ENCODE assay signal across 8 cellular contexts in the genomic region with DNA sequence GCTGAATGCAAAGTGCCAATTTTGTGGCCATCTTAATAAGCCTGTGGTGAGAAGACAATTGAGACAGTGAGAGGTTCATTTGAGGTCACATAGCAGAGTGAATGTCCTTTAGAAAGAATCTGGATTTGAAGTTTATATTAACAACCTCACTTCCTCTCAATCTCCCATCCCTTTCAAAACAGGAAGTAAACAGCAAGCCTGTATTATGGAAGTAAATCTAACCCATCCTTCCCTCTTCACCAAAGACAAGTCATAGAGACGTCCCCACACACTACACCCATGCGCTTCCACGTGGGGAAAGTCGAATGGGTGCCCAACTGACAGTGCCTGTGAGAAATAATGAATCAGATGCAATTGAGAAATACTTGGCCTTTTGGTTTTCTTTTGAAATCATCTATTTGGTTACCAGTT. TPM values are rescaled to one million over a fixed set of nuclear protein-coding genes. Genes with fewer than 3 reads are reported as not detected.
DNase-seq lines count a peak whose midpoint lies in the region; ATAC-seq lines count a peak whose summit lies in the region.

No MANE protein-coding gene starts in this region.

- H3K36me3 Mint-ChIP-seq in activated naive CD8-positive, alpha-beta T cell = peaks cover 2% of the 10 kb centered on the region
- no peaks in the 10 kb centered on the region for H3K36me3 Mint-ChIP-seq in naive B cell

- peak; percentile 50 for DNase-seq in A172 (ENCODE audit: low spot score)
- DNase-seq in MV-4-11 (lab: John Stamatoyannopoulos, UW) = peak; percentile 98
- DNase-seq in naive B cell = no peak
- DNase-seq in retina = no peak
- no peak for DNase-seq in amniotic stem cell (lab: John Stamatoyannopoulos, UW)

- H3K9me3 Mint-ChIP-seq in activated naive CD8-positive, alpha-beta T cell (ENCODE audit: low read depth) = no peaks in the 10 kb centered on the region
- H3K9me3 Mint-ChIP-seq in naive B cell = no peaks in the 10 kb centered on the region

- ATAC-seq in naive B cell (ENCODE audit: low read depth in 2 of 2) = peak; percentile 27 to 53
- no peak for ATAC-seq in HG03469 (IDR thresholded peaks at IDR 0.05; ENCODE audit: unreplicated experiment)
- no peak for ATAC-seq in HG03439 (IDR thresholded peaks at IDR 0.05; ENCODE audit: unreplicated experiment)

- H3K27ac Mint-ChIP-seq in activated naive CD8-positive, alpha-beta T cell = peak overlapping the region; percentile 94
- peak overlapping the region in 3 of 6 donors; percentile 8 to 90 (median 76) for H3K27ac Mint-ChIP-seq in naive B cell

- H3K4me1 Mint-ChIP-seq in activated naive CD8-positive, alpha-beta T cell (ENCODE audit: low read depth) = peaks cover 78% of the 10 kb centered on the region
- peaks cover 32 to 57% (median 53%) of the 10 kb centered on the region in 3 donors for H3K4me1 Mint-ChIP-seq in naive B cell

- peak overlapping the region; percentile 36 for H3K4me3 Mint-ChIP-seq in activated naive CD8-positive, alpha-beta T cell
- H3K4me3 Mint-ChIP-seq in naive B cell = peak overlapping the region in 1 of 8 donors; percentile 59

- no peaks in the 10 kb centered on the region for H3K27me3 Mint-ChIP-seq in activated naive CD8-positive, alpha-beta T cell
- no peaks in the 10 kb centered on the region for H3K27me3 Mint-ChIP-seq in naive B cell

RNA-seq across cellular contexts. Expression of gene CCND3, which starts 28.8 kb away (rescaled TPM):
- 46.6 and 51.7 TPM in 2 replicates for total RNA-seq in A172 (2014; rRNA removed; shearing (Covaris generic))
- 100 to 1,000 TPM; 207 to 529 (median 394) TPM for polyA plus RNA-seq in naive B cell (ENCODE audit: low read depth in 6 of 6)

RNA-seq across cellular contexts. Expression of gene BYSL, which starts 49.1 kb away (rescaled TPM):
- total RNA-seq in A172 (2014; rRNA removed; shearing (Covaris generic)) = 14.1 and 17.5 TPM in 2 replicates
- polyA plus RNA-seq in naive B cell (ENCODE audit: low read depth in 6 of 6) = 1 to 10 TPM; 3.0 to 8.6 (median 5.5) TPM

RNA-seq across cellular contexts. Expression of gene MED20, which starts 49.5 kb away (rescaled TPM):
- total RNA-seq in A172 (2014; rRNA removed; shearing (Covaris generic)) = 31.1 and 32.0 TPM in 2 replicates
- polyA plus RNA-seq in naive B cell (ENCODE audit: low read depth in 6 of 6) = 10 to 100 TPM in 4 of 6 donors, 1 to 10 TPM in 2; 9.5 to 12.0 (median 10.5) TPM

Comparison
In these comparisons a context has a peak if more than half of its experiments do, and no peak if none do; other contexts are left out.
1. DNase-seq: peak in A172 (single experiment) and MV-4-11 (single experiment); none in naive B cell (single experiment), retina (single experiment) and amniotic stem cell (single experiment).
2. ATAC-seq: peak in naive B cell (2 of 2); none in HG03469 (single experiment) and HG03439 (single experiment).